In the genomic region with DNA sequence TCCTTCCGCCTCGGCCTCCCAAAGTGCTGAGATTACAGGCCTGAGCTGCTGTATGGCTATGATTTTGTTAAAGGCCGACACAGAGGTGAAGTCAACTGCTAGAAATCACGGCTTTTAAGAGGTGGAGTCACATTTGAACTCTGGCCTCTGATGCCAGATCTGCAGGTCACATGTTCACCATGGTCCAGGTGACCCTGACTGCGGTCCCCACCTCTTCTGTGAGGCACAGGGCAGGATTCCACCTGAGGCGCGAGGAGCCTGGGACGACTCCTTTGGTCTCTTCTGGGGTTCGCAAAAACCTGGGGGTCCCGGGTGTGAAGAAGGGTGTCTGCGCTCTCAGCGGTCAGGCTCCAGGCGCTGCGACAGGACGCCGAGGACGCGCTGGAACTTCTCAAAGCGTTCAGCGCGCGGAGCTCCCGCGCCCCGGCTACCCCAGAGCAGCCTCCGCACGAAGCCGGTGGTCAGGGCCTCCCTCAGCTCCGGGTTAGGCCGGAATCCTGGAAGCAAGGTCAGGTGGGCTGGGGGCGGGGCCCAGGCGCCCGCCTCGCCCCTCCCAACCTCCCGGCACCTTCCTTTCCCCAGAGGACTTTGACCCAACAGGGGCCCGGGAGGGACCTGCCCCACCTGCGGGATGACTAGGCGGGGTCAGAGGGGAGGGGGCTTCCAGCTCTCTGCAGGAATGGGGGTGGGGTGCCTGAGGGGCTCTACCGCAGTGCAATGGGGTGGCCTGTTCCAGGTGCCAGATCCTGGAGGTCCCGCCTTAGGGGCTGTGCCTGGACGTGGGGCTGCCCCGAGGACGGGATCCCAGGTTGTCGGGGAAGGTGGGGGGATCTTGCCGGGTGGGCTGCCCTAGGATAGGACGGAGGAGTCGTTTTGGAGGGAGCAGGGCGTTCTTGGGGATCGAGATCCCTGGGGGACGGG, we compare ENCODE assay signal across 1 cellular context.
TF ChIP-seq lines count a peak whose summit lies in the region.

No MANE protein-coding gene starts in this region.

TF ChIP-seq in endothelial cell of umbilical vein, 7 proteins besides CTCF, POLR2A, EP300 and RAD21:
- TF ChIP-seq EZH2 (IDR thresholded peaks at IDR 0.05; ENCODE audit: borderline replicate concordance, low read depth, low read length, severe bottlenecking) = no peak
- TF ChIP-seq MYC (IDR thresholded peaks at IDR 0.05; ENCODE audit: low read depth, low read length) = no peak
- TF ChIP-seq, protein P1, sequence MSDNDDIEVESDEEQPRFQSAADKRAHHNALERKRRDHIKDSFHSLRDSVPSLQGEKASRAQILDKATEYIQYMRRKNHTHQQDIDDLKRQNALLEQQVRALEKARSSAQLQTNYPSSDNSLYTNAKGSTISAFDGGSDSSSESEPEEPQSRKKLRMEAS (IDR thresholded peaks at IDR 0.05; ENCODE audit: insufficient read depth, insufficient read length) = no peak
- no peak for TF ChIP-seq GATA2 (IDR thresholded peaks at IDR 0.05; ENCODE audit: insufficient read depth, insufficient read length, low read depth, low read length)
- no peak for TF ChIP-seq FOS (IDR thresholded peaks at IDR 0.05; ENCODE audit: borderline replicate concordance, insufficient read depth, low read length)
- TF ChIP-seq POLR2AphosphoS5 (IDR thresholded peaks at IDR 0.05; ENCODE audit: insufficient read depth, low read depth, low read length) = no peak
- TF ChIP-seq JUN (IDR thresholded peaks at IDR 0.05; ENCODE audit: borderline replicate concordance, insufficient read depth, insufficient read length, low read depth) = no peak
